Comparison of ENCODE assay signal across 8 cellular contexts in genomic region chr17:64028874-64029464, GRCh38. TPM values are rescaled to one million over a fixed set of nuclear protein-coding genes. Genes with fewer than 3 reads are reported as not detected.
A peak's percentile ranks its signal among the peaks of the same experiment; 100 is the strongest.
DNase-seq lines count a peak whose midpoint lies in the region; ATAC-seq and TF ChIP-seq lines count a peak whose summit lies in the region.

No MANE protein-coding gene starts in this region.

- H3K36me3 Mint-ChIP-seq in brain = no peaks in the 10 kb centered on the region

- H3K9me3 Mint-ChIP-seq in brain = peaks cover 0 to 4% (median 0%) of the 10 kb centered on the region in 5 experiments

- H3K4me3 Mint-ChIP-seq in brain = no peak overlapping the region

- no peak overlapping the region for H3K27ac Mint-ChIP-seq in brain

- no peak for ATAC-seq in GM19023 (IDR thresholded peaks at IDR 0.05; ENCODE audit: unreplicated experiment)

- DNase-seq in NCI-H1436 (lab: John Stamatoyannopoulos, UW) (peak; percentile 61), NCI-H1436 treated with DMSO at 0.1 percent for 48 hours (lab: John Stamatoyannopoulos, UW) (no peak), NCI-H2029 (lab: John Stamatoyannopoulos, UW) (peak; percentile 30), UCSD-AML1 (lab: John Stamatoyannopoulos, UW; ENCODE audit: unreplicated experiment) (peak; percentile 46), kidney tubule cell (ENCODE audit: low spot score) (peak; percentile 67)
- DNase-seq in stimulated activated CD4-positive, alpha-beta T cell treated with anti-CD3 and anti-CD28 coated beads, Interleukin-4, amount 100 ng/mL, for 1 hour = peak; percentile 69

- TF ChIP-seq CTCF in brain (conservative IDR thresholded peaks at IDR 0.05) = peak; percentile 77 to 88

- H3K27me3 Mint-ChIP-seq in brain = peaks cover 9% of the 10 kb centered on the region

- H3K4me1 Mint-ChIP-seq in brain = peaks cover 9% of the 10 kb centered on the region

RNA-seq across cellular contexts. Expression of gene ICAM2, which starts 8.5 kb away (rescaled TPM):
- 25.2 TPM for polyA plus RNA-seq in brain (ENCODE audit: insufficient read depth, low read depth, low replicate concordance)

RNA-seq across cellular contexts. Expression of gene PRR29, which starts 30.8 kb away (rescaled TPM):
- polyA plus RNA-seq in brain (ENCODE audit: insufficient read depth, low read depth, low replicate concordance) = 0.68 TPM

RNA-seq across cellular contexts. Expression of gene SCN4A, which starts 56.3 kb away (rescaled TPM):
- polyA plus RNA-seq in brain (ENCODE audit: insufficient read depth, low read depth, low replicate concordance) = not detected
